Comparison of ENCODE assay signal across 1 cellular context in the genomic region with DNA sequence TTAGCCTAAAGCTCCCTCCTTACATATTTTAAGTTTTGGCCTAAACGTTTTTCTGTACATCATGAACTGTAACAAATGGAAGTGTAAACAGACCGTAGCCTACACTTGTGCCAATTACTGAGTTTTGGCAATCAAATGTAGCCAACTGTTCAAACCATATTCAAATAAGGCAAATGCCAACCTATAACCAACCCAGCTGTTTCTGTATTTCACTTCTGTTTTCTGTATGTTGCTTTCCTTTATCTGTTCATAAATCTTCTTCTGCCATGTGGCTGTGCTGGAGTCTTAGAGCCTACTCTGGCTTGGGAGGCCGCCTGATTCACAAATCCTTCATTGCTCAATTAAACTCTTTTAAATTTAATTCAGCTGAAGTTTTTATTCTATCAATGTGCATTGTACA.
TF ChIP-seq lines count a peak whose summit lies in the region.

No MANE protein-coding gene starts in this region.

TF ChIP-seq in WTC11, 78 proteins besides CTCF, POLR2A, EP300 and RAD21 (continued from another document):
- TF ChIP-seq, protein P1, sequence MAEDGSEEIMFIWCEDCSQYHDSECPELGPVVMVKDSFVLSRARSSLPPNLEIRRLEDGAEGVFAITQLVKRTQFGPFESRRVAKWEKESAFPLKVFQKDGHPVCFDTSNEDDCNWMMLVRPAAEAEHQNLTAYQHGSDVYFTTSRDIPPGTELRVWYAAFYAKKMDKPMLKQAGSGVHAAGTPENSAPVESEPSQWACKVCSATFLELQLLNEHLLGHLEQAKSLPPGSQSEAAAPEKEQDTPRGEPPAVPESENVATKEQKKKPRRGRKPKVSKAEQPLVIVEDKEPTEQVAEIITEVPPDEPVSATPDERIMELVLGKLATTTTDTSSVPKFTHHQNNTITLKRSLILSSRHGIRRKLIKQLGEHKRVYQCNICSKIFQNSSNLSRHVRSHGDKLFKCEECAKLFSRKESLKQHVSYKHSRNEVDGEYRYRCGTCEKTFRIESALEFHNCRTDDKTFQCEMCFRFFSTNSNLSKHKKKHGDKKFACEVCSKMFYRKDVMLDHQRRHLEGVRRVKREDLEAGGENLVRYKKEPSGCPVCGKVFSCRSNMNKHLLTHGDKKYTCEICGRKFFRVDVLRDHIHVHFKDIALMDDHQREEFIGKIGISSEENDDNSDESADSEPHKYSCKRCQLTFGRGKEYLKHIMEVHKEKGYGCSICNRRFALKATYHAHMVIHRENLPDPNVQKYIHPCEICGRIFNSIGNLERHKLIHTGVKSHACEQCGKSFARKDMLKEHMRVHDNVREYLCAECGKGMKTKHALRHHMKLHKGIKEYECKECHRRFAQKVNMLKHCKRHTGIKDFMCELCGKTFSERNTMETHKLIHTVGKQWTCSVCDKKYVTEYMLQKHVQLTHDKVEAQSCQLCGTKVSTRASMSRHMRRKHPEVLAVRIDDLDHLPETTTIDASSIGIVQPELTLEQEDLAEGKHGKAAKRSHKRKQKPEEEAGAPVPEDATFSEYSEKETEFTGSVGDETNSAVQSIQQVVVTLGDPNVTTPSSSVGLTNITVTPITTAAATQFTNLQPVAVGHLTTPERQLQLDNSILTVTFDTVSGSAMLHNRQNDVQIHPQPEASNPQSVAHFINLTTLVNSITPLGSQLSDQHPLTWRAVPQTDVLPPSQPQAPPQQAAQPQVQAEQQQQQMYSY (CRISPR knock-in tag; IDR thresholded peaks at IDR 0.05) = no peak
